In genomic region chr14:91332448-91333059, GRCh38 we compare ENCODE assay signal across 1 cellular context.
TF ChIP-seq lines count a peak whose summit lies in the region.

No MANE protein-coding gene starts in this region.

TF ChIP-seq in HepG2, 621 proteins besides CTCF, POLR2A, EP300 and RAD21 (continues in another document):
- TF ChIP-seq BCL3 (CRISPR knock-in tag; IDR thresholded peaks at IDR 0.05) = 0 out of 2 replicates have a peak, but pooled peaks have one; percentile 44
- TF ChIP-seq CREBL2 (CRISPR knock-in tag; IDR thresholded peaks at IDR 0.05; ENCODE audit: borderline replicate concordance) = no peak
- TF ChIP-seq HMG20B (CRISPR knock-in tag; conservative IDR thresholded peaks at IDR 0.05) = no peak
- no peak for TF ChIP-seq GATA4 (IDR thresholded peaks at IDR 0.05; ENCODE audit: borderline replicate concordance, low read depth)
- no peak for TF ChIP-seq ATF3 (CRISPR knock-in tag; IDR thresholded peaks at IDR 0.05)
- TF ChIP-seq SALL1 (CRISPR knock-in tag; IDR thresholded peaks at IDR 0.05) = peak; percentile 22; the same call in 1 of the 2 replicates
- TF ChIP-seq, protein P1, sequence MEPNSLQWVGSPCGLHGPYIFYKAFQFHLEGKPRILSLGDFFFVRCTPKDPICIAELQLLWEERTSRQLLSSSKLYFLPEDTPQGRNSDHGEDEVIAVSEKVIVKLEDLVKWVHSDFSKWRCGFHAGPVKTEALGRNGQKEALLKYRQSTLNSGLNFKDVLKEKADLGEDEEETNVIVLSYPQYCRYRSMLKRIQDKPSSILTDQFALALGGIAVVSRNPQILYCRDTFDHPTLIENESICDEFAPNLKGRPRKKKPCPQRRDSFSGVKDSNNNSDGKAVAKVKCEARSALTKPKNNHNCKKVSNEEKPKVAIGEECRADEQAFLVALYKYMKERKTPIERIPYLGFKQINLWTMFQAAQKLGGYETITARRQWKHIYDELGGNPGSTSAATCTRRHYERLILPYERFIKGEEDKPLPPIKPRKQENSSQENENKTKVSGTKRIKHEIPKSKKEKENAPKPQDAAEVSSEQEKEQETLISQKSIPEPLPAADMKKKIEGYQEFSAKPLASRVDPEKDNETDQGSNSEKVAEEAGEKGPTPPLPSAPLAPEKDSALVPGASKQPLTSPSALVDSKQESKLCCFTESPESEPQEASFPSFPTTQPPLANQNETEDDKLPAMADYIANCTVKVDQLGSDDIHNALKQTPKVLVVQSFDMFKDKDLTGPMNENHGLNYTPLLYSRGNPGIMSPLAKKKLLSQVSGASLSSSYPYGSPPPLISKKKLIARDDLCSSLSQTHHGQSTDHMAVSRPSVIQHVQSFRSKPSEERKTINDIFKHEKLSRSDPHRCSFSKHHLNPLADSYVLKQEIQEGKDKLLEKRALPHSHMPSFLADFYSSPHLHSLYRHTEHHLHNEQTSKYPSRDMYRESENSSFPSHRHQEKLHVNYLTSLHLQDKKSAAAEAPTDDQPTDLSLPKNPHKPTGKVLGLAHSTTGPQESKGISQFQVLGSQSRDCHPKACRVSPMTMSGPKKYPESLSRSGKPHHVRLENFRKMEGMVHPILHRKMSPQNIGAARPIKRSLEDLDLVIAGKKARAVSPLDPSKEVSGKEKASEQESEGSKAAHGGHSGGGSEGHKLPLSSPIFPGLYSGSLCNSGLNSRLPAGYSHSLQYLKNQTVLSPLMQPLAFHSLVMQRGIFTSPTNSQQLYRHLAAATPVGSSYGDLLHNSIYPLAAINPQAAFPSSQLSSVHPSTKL (CRISPR knock-in tag; IDR thresholded peaks at IDR 0.05) = 0 out of 2 replicates have a peak, but pooled peaks have one; percentile 10
- TF ChIP-seq, protein P2, sequence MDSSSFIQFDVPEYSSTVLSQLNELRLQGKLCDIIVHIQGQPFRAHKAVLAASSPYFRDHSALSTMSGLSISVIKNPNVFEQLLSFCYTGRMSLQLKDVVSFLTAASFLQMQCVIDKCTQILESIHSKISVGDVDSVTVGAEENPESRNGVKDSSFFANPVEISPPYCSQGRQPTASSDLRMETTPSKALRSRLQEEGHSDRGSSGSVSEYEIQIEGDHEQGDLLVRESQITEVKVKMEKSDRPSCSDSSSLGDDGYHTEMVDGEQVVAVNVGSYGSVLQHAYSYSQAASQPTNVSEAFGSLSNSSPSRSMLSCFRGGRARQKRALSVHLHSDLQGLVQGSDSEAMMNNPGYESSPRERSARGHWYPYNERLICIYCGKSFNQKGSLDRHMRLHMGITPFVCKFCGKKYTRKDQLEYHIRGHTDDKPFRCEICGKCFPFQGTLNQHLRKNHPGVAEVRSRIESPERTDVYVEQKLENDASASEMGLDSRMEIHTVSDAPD (CRISPR knock-in tag; IDR thresholded peaks at IDR 0.05) = no peak
- TF ChIP-seq, protein P3, sequence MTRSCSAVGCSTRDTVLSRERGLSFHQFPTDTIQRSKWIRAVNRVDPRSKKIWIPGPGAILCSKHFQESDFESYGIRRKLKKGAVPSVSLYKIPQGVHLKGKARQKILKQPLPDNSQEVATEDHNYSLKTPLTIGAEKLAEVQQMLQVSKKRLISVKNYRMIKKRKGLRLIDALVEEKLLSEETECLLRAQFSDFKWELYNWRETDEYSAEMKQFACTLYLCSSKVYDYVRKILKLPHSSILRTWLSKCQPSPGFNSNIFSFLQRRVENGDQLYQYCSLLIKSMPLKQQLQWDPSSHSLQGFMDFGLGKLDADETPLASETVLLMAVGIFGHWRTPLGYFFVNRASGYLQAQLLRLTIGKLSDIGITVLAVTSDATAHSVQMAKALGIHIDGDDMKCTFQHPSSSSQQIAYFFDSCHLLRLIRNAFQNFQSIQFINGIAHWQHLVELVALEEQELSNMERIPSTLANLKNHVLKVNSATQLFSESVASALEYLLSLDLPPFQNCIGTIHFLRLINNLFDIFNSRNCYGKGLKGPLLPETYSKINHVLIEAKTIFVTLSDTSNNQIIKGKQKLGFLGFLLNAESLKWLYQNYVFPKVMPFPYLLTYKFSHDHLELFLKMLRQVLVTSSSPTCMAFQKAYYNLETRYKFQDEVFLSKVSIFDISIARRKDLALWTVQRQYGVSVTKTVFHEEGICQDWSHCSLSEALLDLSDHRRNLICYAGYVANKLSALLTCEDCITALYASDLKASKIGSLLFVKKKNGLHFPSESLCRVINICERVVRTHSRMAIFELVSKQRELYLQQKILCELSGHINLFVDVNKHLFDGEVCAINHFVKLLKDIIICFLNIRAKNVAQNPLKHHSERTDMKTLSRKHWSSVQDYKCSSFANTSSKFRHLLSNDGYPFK (CRISPR knock-in tag; IDR thresholded peaks at IDR 0.05; ENCODE audit: borderline replicate concordance) = 0 out of 2 replicates have a peak, but pooled peaks have one; percentile 21
- TF ChIP-seq, protein P4, sequence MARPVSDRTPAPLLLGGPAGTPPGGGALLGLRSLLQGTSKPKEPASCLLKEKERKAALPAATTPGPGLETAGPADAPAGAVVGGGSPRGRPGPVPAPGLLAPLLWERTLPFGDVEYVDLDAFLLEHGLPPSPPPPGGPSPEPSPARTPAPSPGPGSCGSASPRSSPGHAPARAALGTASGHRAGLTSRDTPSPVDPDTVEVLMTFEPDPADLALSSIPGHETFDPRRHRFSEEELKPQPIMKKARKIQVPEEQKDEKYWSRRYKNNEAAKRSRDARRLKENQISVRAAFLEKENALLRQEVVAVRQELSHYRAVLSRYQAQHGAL (CRISPR knock-in tag; IDR thresholded peaks at IDR 0.05; ENCODE audit: not compliant biosample characterization) = no peak
- no peak for TF ChIP-seq TMF1 (CRISPR knock-in tag; IDR thresholded peaks at IDR 0.05; ENCODE audit: low read depth)
- TF ChIP-seq NRL (CRISPR knock-in tag; IDR thresholded peaks at IDR 0.05; ENCODE audit: borderline replicate concordance) = no peak
- TF ChIP-seq ZNF549 (CRISPR knock-in tag; IDR thresholded peaks at IDR 0.05) = no peak
- no peak for TF ChIP-seq ZNF850 (CRISPR knock-in tag; conservative IDR thresholded peaks at IDR 0.05)
- TF ChIP-seq PHF5A (CRISPR knock-in tag; IDR thresholded peaks at IDR 0.05; ENCODE audit: low read depth, unreplicated experiment) = no peak
- TF ChIP-seq REPIN1 (CRISPR knock-in tag; IDR thresholded peaks at IDR 0.05; ENCODE audit: borderline replicate concordance, low read depth) = no peak
- TF ChIP-seq RBAK (CRISPR knock-in tag; IDR thresholded peaks at IDR 0.05) = no peak
- no peak for TF ChIP-seq FOXK2 (IDR thresholded peaks at IDR 0.05)
- TF ChIP-seq SRSF1 (optimal IDR thresholded peaks at IDR 0.05; ENCODE audit: low read depth, low read length) = no peak
- no peak for TF ChIP-seq BORCS8-MEF2B (CRISPR knock-in tag; IDR thresholded peaks at IDR 0.05)
- TF ChIP-seq HOXA5 (CRISPR knock-in tag; IDR thresholded peaks at IDR 0.05) = no peak
- TF ChIP-seq, protein P5, sequence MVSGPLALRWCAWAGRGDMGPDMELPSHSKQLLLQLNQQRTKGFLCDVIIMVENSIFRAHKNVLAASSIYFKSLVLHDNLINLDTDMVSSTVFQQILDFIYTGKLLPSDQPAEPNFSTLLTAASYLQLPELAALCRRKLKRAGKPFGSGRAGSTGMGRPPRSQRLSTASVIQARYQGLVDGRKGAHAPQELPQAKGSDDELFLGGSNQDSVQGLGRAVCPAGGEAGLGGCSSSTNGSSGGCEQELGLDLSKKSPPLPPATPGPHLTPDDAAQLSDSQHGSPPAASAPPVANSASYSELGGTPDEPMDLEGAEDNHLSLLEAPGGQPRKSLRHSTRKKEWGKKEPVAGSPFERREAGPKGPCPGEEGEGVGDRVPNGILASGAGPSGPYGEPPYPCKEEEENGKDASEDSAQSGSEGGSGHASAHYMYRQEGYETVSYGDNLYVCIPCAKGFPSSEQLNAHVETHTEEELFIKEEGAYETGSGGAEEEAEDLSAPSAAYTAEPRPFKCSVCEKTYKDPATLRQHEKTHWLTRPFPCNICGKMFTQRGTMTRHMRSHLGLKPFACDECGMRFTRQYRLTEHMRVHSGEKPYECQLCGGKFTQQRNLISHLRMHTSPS (CRISPR knock-in tag; IDR thresholded peaks at IDR 0.05; ENCODE audit: low read depth) = no peak
- no peak for TF ChIP-seq ATF7-NPFF (CRISPR knock-in tag; IDR thresholded peaks at IDR 0.05; ENCODE audit: low read depth)
- TF ChIP-seq, protein P6, sequence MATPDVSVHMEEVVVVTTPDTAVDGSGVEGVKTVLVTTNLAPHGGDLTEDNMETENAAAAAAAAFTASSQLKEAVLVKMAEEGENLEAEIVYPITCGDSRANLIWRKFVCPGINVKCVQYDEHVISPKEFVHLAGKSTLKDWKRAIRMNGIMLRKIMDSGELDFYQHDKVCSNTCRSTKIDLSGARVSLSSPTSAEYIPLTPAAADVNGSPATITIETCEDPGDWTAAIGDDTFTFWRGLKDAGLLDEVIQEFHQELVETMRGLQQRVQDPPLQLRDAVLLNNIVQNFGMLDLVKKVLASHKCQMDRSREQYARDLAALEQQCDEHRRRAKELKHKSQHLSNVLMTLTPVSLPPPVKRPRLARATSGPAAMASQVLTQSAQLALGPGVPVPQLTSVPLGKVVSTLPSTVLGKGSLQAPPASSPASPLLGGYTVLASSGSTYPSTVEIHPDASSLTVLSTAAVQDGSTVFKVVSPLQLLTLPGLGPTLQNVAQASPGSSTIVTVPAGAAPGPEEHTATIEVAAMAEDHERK (CRISPR knock-in tag; IDR thresholded peaks at IDR 0.05; ENCODE audit: low read depth) = no peak
- TF ChIP-seq ZFP1 (CRISPR knock-in tag; IDR thresholded peaks at IDR 0.05) = no peak
- no peak for TF ChIP-seq ZBTB3 (CRISPR knock-in tag; IDR thresholded peaks at IDR 0.05; ENCODE audit: borderline replicate concordance, low read depth)
- TF ChIP-seq ZNF101 (CRISPR knock-in tag; IDR thresholded peaks at IDR 0.05; ENCODE audit: borderline replicate concordance, low read depth) = no peak
- TF ChIP-seq ZBTB38 (CRISPR knock-in tag; IDR thresholded peaks at IDR 0.05) = no peak
- TF ChIP-seq MEF2D (CRISPR knock-in tag; IDR thresholded peaks at IDR 0.05) = peak; percentile 48
- no peak for TF ChIP-seq TCF7 (IDR thresholded peaks at IDR 0.05; ENCODE audit: low read depth)
- 0 out of 2 replicates have a peak, but pooled peaks have one; percentile 24 for TF ChIP-seq ZNF609 (CRISPR knock-in tag; IDR thresholded peaks at IDR 0.05; ENCODE audit: borderline replicate concordance)
- no peak for TF ChIP-seq TFDP1 (CRISPR knock-in tag; IDR thresholded peaks at IDR 0.05; ENCODE audit: borderline replicate concordance)
- TF ChIP-seq SNRNP70 (IDR thresholded peaks at IDR 0.05; ENCODE audit: low read depth, low read length) = no peak
- no peak for TF ChIP-seq ZNF768 (CRISPR knock-in tag; IDR thresholded peaks at IDR 0.05)
- no peak for TF ChIP-seq ATF1 (CRISPR knock-in tag; IDR thresholded peaks at IDR 0.05)
- TF ChIP-seq HOXA3 (CRISPR knock-in tag; IDR thresholded peaks at IDR 0.05) = 0 out of 2 replicates have a peak, but pooled peaks have one; percentile 19
- TF ChIP-seq LBX2 (CRISPR knock-in tag; IDR thresholded peaks at IDR 0.05; ENCODE audit: borderline replicate concordance) = no peak
- TF ChIP-seq ZNF883 (CRISPR knock-in tag; IDR thresholded peaks at IDR 0.05; ENCODE audit: not compliant biosample characterization) = peak; percentile 15
- no peak for TF ChIP-seq REL (CRISPR knock-in tag; conservative IDR thresholded peaks at IDR 0.05)
